21 cellular contexts compared by ENCODE assay signal in the genomic region with DNA sequence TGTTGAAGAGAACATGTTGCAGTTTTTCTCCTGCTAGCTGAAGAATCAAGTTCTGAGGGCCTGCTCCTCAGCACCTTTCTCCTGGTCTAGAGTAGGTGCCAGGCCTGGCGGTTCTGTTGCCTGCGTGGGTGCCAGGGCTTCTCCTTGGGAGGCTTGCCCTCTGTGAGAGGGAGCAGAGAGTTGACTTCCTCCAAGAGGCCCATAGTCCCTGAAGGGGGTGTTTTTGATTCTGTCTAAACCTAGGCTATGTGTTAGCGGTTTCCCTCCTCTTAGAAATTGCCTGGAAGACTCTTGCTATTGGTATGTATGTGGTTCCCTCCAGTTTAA. TPM values are rescaled to one million over a fixed set of nuclear protein-coding genes. Genes with fewer than 3 reads are reported as not detected.
A peak's percentile ranks its signal among the peaks of the same experiment; 100 is the strongest.
DNase-seq lines count a peak whose midpoint lies in the region; ATAC-seq, FAIRE-seq and TF ChIP-seq lines count a peak whose summit lies in the region.
"Had no signal": no experiment of that assay in that cellular context is flagged by ENCODE, and none has a peak within 500 bp of the region (broad histone marks: within the 10 kb centered on the region; RNA-seq: fewer than 3 reads in every experiment).

No MANE protein-coding gene starts in this region.

- CTCF ChIA-PET in activated naive CD4-positive, alpha-beta T cell treated with anti-CD3 and anti-CD28 coated beads for 36 hours (lab: Charles Lee) = interaction anchor here (0.9 to 6.1 kb wide), 5 partner anchors 11 to 262 kb away, joined by 3 to 130 read pairs (median 27); a partner anchor contains a TSS

- intact Hi-C loops in activated naive CD4-positive, alpha-beta T cell treated with anti-CD3 and anti-CD28 coated beads for 36 hours (cut with micrococcal nuclease) = loop anchor here (2.0 to 10.0 kb wide), 5 partner anchors 189 to 1213 kb away; a partner anchor contains a TSS
- intact Hi-C loops in left ventricle myocardium inferior (cut with micrococcal nuclease) = loop anchor here (5.0 kb wide), 1 partner anchor 34 kb away; no protein-coding TSS in a partner anchor

- H3K27ac ChIP-seq in left ventricle myocardium inferior (replicated peaks) = peak overlapping the region; percentile 80
- peak overlapping the region; percentile 81 for H3K27ac ChIP-seq in neutrophil
- H3K27ac ChIP-seq: breast epithelium, SJCRH30, thoracic aorta had no signal

- no peak for TF ChIP-seq POLR2A in H54 (IDR thresholded peaks at IDR 0.05; ENCODE audit: low read depth, low read length)

- no peak for TF ChIP-seq CTCF in left ventricle myocardium inferior (IDR thresholded peaks at IDR 0.05; ENCODE audit: borderline replicate concordance)
- no peak for TF ChIP-seq CTCF in neutrophil (IDR thresholded peaks at IDR 0.05)

- H3K4me1 Mint-ChIP-seq in activated naive CD4-positive, alpha-beta T cell treated with anti-CD3 and anti-CD28 coated beads for 36 hours (ENCODE audit: low read depth) = peaks cover 40% of the 10 kb centered on the region
- peaks cover 28% of the 10 kb centered on the region for H3K4me1 Mint-ChIP-seq in T-helper 17 cell

- no peak for ATAC-seq in T-helper 17 cell

- H3K9me3 Mint-ChIP-seq in activated naive CD4-positive, alpha-beta T cell treated with anti-CD3 and anti-CD28 coated beads for 36 hours = no peaks in the 10 kb centered on the region
- H3K9me3 Mint-ChIP-seq: CD4-positive, CD25-positive, alpha-beta regulatory T cell had no signal

- H3K36me3 Mint-ChIP-seq in activated naive CD4-positive, alpha-beta T cell treated with anti-CD3 and anti-CD28 coated beads for 36 hours (ENCODE audit: low read depth) = no peaks in the 10 kb centered on the region
- H3K36me3 Mint-ChIP-seq in T-helper 17 cell (ENCODE audit: low read depth) = no peaks in the 10 kb centered on the region
- H3K36me3 Mint-ChIP-seq: CD4-positive, CD25-positive, alpha-beta regulatory T cell had no signal

- H3K27me3 Mint-ChIP-seq in activated naive CD4-positive, alpha-beta T cell treated with anti-CD3 and anti-CD28 coated beads for 36 hours (ENCODE audit: low read depth) = no peaks in the 10 kb centered on the region
- no peaks in the 10 kb centered on the region for H3K27me3 Mint-ChIP-seq in T-helper 17 cell

- no peak overlapping the region for H3K4me3 Mint-ChIP-seq in activated naive CD4-positive, alpha-beta T cell treated with anti-CD3 and anti-CD28 coated beads for 36 hours
- no peak overlapping the region for H3K4me3 Mint-ChIP-seq in T-helper 17 cell

- DNase-seq in activated naive CD4-positive, alpha-beta T cell treated with anti-CD3 and anti-CD28 coated beads for 36 hours = no peak
- no peak for DNase-seq in activated naive CD4-positive, alpha-beta T cell treated with Interleukin-2 at 50 U/mL for 16 hours
- DNase-seq in T-helper 17 cell = no peak
- no peak for DNase-seq in left ventricle myocardium inferior
- DNase-seq in SW480 (ENCODE audit: low spot score) = no peak
- no peak for DNase-seq in NCI-H2029 treated with DMSO at 0.1 percent for 48 hours (lab: John Stamatoyannopoulos, UW)
- DNase-seq in H54 (ENCODE audit: insufficient read length, low spot score) = no peak
- DNase-seq: ACHN; activated CD4-positive, alpha-beta T cell treated with anti-CD3 and anti-CD28 coated beads, Interleukin-2, amount 50 U/mL, for 1 hour; activated T-cell treated with anti-CD3 and anti-CD28 coated beads for 4 hours; CD4-positive, CD25-positive, alpha-beta regulatory T cell; DND-41; KBM-7; NCI-H1092 treated with DMSO at 0.1 percent for 48 hours; OCI-M1; SJCRH30; stimulated activated CD4-positive, alpha-beta T cell treated with anti-CD3 and anti-CD28 coated beads, Interleukin-12 subunit alpha, Interleukin-12 subunit beta, amount 100 ng/mL, for 4 hours had no signal

- no peak for FAIRE-seq in H54 (lab: Jason Lieb, UNC)

- H3K9me3 ChIP-seq in T-helper 17 cell (ENCODE audit: control insufficient read depth, low read length, poor library complexity, severe bottlenecking) = no peaks in the 10 kb centered on the region
- H3K9me3 ChIP-seq in left ventricle myocardium inferior (replicated peaks) = no peaks in the 10 kb centered on the region
- no peaks in the 10 kb centered on the region for H3K9me3 ChIP-seq in neutrophil
- H3K9me3 ChIP-seq: breast epithelium, SJCRH30, thoracic aorta had no signal

- no peaks in the 10 kb centered on the region for H3K27me3 ChIP-seq in left ventricle myocardium inferior (ENCODE audit: low read depth)
- no peaks in the 10 kb centered on the region for H3K27me3 ChIP-seq in neutrophil
- H3K27me3 ChIP-seq: breast epithelium, SJCRH30 had no signal

- no peaks in the 10 kb centered on the region for H3K36me3 ChIP-seq in left ventricle myocardium inferior
- H3K36me3 ChIP-seq in neutrophil = no peaks in the 10 kb centered on the region
- H3K36me3 ChIP-seq: breast epithelium, SJCRH30, thoracic aorta had no signal

- H3K4me1 ChIP-seq in left ventricle myocardium inferior (peaks cover 65% of the 10 kb centered on the region), neutrophil (ENCODE audit: control insufficient read depth in 1 of 2, insufficient read depth in 1 of 2, low read depth in 1 of 2, low read length in 1 of 2) (peaks cover 44 to 46% of the 10 kb centered on the region in 2 experiments)
- H3K4me1 ChIP-seq: breast epithelium had no signal

- no peak overlapping the region for H3K4me3 ChIP-seq in left ventricle myocardium inferior
- no peak overlapping the region for H3K4me3 ChIP-seq in neutrophil (ENCODE audit: low read depth in 1 of 2, low read length in 1 of 2)
- H3K4me3 ChIP-seq: breast epithelium, SJCRH30, thoracic aorta had no signal

- H3K27ac Mint-ChIP-seq in activated naive CD4-positive, alpha-beta T cell treated with anti-CD3 and anti-CD28 coated beads for 36 hours = peak overlapping the region; percentile 94
- peak overlapping the region; percentile 91 for H3K27ac Mint-ChIP-seq in T-helper 17 cell

RNA-seq across cellular contexts. Expression of a gene that starts 0.3 kb away (rescaled TPM):
- not detected for total RNA-seq in activated naive CD4-positive, alpha-beta T cell treated with anti-CD3 and anti-CD28 coated beads for 36 hours
- not detected for total RNA-seq in T-helper 17 cell
- total RNA-seq in left ventricle myocardium inferior = 0.11 TPM
- total RNA-seq: breast epithelium; CD4-positive, CD25-positive, alpha-beta regulatory T cell; mesenteric fat pad; SJCRH30; thoracic aorta had no signal

RNA-seq across cellular contexts. Expression of a gene that starts 17.8 kb away (rescaled TPM):
- 100 to 1,000 TPM; 162 to 164 TPM for total RNA-seq in activated naive CD4-positive, alpha-beta T cell treated with anti-CD3 and anti-CD28 coated beads for 36 hours
- total RNA-seq in T-helper 17 cell (10 to 100 TPM; 62.1 to 69.4 TPM), left ventricle myocardium inferior (33.6 TPM)
